ENCODE assay signal across 8 cellular contexts in the genomic region with DNA sequence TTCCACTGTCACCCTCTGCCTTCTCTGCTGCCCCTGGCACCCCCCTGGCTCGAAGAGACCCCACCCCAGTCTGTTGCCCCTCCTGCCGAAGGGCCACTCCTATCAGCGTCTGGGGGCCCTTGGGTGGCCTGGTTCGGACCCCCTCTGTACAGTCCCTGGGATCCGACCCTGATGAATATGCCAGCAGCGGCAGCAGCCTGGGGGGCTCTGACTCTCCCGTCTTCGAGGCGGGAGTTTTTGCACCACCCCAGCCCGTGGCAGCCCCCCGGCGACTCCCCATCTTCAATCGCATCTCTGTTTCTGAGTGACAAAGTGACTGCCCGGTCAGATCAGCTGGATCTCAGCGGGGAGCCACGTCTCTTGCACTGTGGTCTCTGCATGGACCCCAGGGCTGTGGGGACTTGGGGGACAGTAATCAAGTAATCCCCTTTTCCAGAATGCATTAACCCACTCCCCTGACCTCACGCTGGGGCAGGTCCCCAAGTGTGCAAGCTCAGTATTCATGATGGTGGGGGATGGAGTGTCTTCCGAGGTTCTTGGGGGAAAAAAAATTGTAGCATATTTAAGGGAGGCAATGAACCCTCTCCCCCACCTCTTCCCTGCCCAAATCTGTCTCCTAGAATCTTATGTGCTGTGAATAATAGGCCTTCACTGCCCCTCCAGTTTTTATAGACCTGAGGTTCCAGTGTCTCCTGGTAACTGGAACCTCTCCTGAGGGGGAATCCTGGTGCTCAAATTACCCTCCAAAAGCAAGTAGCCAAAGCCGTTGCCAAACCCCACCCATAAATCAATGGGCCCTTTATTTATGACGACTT. TPM values are rescaled to one million over a fixed set of nuclear protein-coding genes. Genes with fewer than 3 reads are reported as not detected.
DNase-seq lines count a peak whose midpoint lies in the region; ATAC-seq and TF ChIP-seq lines count a peak whose summit lies in the region.

No MANE protein-coding gene starts in this region.

- H3K36me3 ChIP-seq in OCI-LY1 (ENCODE audit: insufficient read depth, low read length), result peaks cover 10% of the 10 kb centered on the region
- H3K36me3 ChIP-seq in mesodermal cell (ENCODE audit: control insufficient read depth, insufficient read depth, low read length), result peaks cover 13% of the 10 kb centered on the region

- H3F3A ChIP-seq in OCI-LY1 (ENCODE audit: insufficient read depth, low read length), result peaks cover 16% of the 10 kb centered on the region

- H2AFZ ChIP-seq in OCI-LY1 (ENCODE audit: low read length), result no peak overlapping the region

- H3K4me3 ChIP-seq in OCI-LY1 (ENCODE audit: low read depth, low read length, poor library complexity, severe bottlenecking) (peak overlapping the region; percentile 96), cardiac fibroblast (replicated peaks in 1 of 2; ENCODE audit: low read depth in 2 of 2, low read length in 2 of 2) (peak overlapping the region; percentile 92 to 96), mesodermal cell (ENCODE audit: extremely low read depth, insufficient read depth, low read length, poor library complexity, severe bottlenecking) (peak overlapping the region; percentile 89)

- no peaks in the 10 kb centered on the region for H3K9me2 ChIP-seq in OCI-LY1 (ENCODE audit: low read depth, low read length)

- peak; percentile 14 for DNase-seq in NOMO-1 treated with DMSO at 0.1 percent for 48 hours (lab: John Stamatoyannopoulos, UW; ENCODE audit: unreplicated experiment)
- DNase-seq in NOMO-1 treated with dmso at 0.1 percent for 144 hours (lab: John Stamatoyannopoulos, UW; ENCODE audit: unreplicated experiment), result no peak
- peak; percentile 60 to 78 for DNase-seq in cardiac fibroblast (ENCODE audit: low read depth in 2 of 2)
- no peak for DNase-seq in GM13976 (ENCODE audit: low spot score)
- DNase-seq in NCI-H1048 (lab: John Stamatoyannopoulos, UW), result no peak

- H3K27ac ChIP-seq in OCI-LY1 (ENCODE audit: low read depth, low read length, poor library complexity, severe bottlenecking) (peak overlapping the region; percentile 96), mesodermal cell (ENCODE audit: low read depth, low read length, severe bottlenecking) (peak overlapping the region; percentile 29)

- H3K4me1 ChIP-seq in OCI-LY1 (ENCODE audit: insufficient read depth, low read length, severe bottlenecking), result peaks cover 68% of the 10 kb centered on the region
- H3K4me1 ChIP-seq in mesodermal cell (ENCODE audit: control insufficient read depth, insufficient read depth, low read length, poor library complexity, severe bottlenecking), result peaks cover 45% of the 10 kb centered on the region

- TF ChIP-seq CTCF in OCI-LY1 (IDR thresholded peaks at IDR 0.05; ENCODE audit: low read length), result no peak
- no peak for TF ChIP-seq CTCF in cardiac fibroblast (IDR thresholded peaks at IDR 0.05; ENCODE audit: low read depth, low read length)
- TF ChIP-seq CTCF in GM13976 (IDR thresholded peaks at IDR 0.05; ENCODE audit: borderline replicate concordance, control extremely low read depth, extremely low read depth, insufficient read depth, missing control alignments), result no peak

- WGBS in mesodermal cell (ENCODE audit: insufficient coverage in 2 of 2), 2 experiments, result 91 to 92% methylated on average over 15 to 16 of the region's 20 CpGs

- H3K9me3 ChIP-seq in OCI-LY1 (ENCODE audit: low read length) (no peaks in the 10 kb centered on the region), mesodermal cell (ENCODE audit: control insufficient read depth, low read length) (no peaks in the 10 kb centered on the region)

- in situ Hi-C loops in GM13976 (cut with MboI; ENCODE audit: low sequenced_read_pairs, unreplicated experiment), result no loop called here

- no peak for ATAC-seq in GM18511 (IDR thresholded peaks at IDR 0.05; ENCODE audit: unreplicated experiment)

- peak overlapping the region; percentile 97 for H3K9ac ChIP-seq in OCI-LY1 (ENCODE audit: low read length)

- peak overlapping the region; percentile 81 for H3K4me2 ChIP-seq in OCI-LY1 (ENCODE audit: low read length)

- no peaks in the 10 kb centered on the region for H4K20me1 ChIP-seq in OCI-LY1 (ENCODE audit: insufficient read depth, low read length)

- H3K27me3 ChIP-seq in OCI-LY1 (ENCODE audit: insufficient read depth, low read length), result no peaks in the 10 kb centered on the region

- H3K79me2 ChIP-seq in OCI-LY1 (ENCODE audit: insufficient read depth, low read length), result peaks cover 6% of the 10 kb centered on the region

RNA-seq across cellular contexts. Expression of a gene that starts 2.0 kb away (rescaled TPM):
- polyA plus RNA-seq in mesodermal cell (2013, experiment 1 of 2), result 19.8 TPM
- polyA plus RNA-seq in mesodermal cell (2013, experiment 2 of 2), result 13.8 TPM

RNA-seq across cellular contexts. Expression of a gene that starts 3.9 kb away (rescaled TPM):
- 49.7 TPM for polyA plus RNA-seq in mesodermal cell (2013, experiment 1 of 2)
- polyA plus RNA-seq in mesodermal cell (2013, experiment 2 of 2), result 42.2 TPM

RNA-seq across cellular contexts. Expression of a gene that starts 17.4 kb away (rescaled TPM):
- polyA plus RNA-seq in mesodermal cell (2013, experiment 1 of 2), result 20.7 TPM
- polyA plus RNA-seq in mesodermal cell (2013, experiment 2 of 2), result 17.8 TPM

RNA-seq across cellular contexts. Expression of a gene that starts 17.7 kb away (rescaled TPM):
- polyA plus RNA-seq in mesodermal cell (2013, experiment 1 of 2), result 41.8 TPM
- 46.1 TPM for polyA plus RNA-seq in mesodermal cell (2013, experiment 2 of 2)

RNA-seq across cellular contexts. Expression of a gene that starts 27.1 kb away (rescaled TPM):
- polyA plus RNA-seq in mesodermal cell (2013, experiment 1 of 2), result 2,563 TPM
- 2,222 TPM for polyA plus RNA-seq in mesodermal cell (2013, experiment 2 of 2)

Comparison
In these comparisons a context has a peak if more than half of its experiments do, and no peak if none do; other contexts are left out.
1. DNase-seq: peak in NOMO-1 treated with DMSO at 0.1 percent for 48 hours (single experiment) and cardiac fibroblast (2 of 2); none in NOMO-1 treated with dmso at 0.1 percent for 144 hours (single experiment), GM13976 (single experiment) and NCI-H1048 (single experiment).
2. Peak in every context shown above with its lines, with median percentiles within 50 percentile points of each other: H3K4me3 ChIP-seq.